Comparison of ENCODE assay signal across 17 cellular contexts in genomic region chr19:2574971-2575630, GRCh38.
"Had no signal": no experiment of that assay in that cellular context is flagged by ENCODE, and none has a peak within 500 bp of the region (broad histone marks: within the 10 kb centered on the region; RNA-seq: fewer than 3 reads in every experiment).

No MANE protein-coding gene starts in this region.

- DNase-seq: activated CD4-positive, alpha-beta T cell treated with anti-CD3 and anti-CD28 coated beads, Interleukin-2, amount 10 ng/mL, durations not matched to agents 24 days and 14 days; activated CD4-positive, CD25-positive, alpha-beta regulatory T cell; activated CD8-positive, alpha-beta memory T cell treated with anti-CD3 and anti-CD28 coated beads, Interleukin-2, amount 50 U/mL, for 48 hours; activated naive CD8-positive, alpha-beta T cell treated with anti-CD3 and anti-CD28 coated beads for 36 hours; activated T-cell treated with anti-CD3 and anti-CD28 coated beads, Interleukin-2, amount 50 U/mL, for 72 hours; endodermal cell; naive thymus-derived CD8-positive, alpha-beta T cell; spleen; stimulated activated naive CD8-positive, alpha-beta T cell treated with anti-CD3 and anti-CD28 coated beads, Interleukin-15, amount 100 ng/mL, for 72 hours had no signal

- H3K36me3 ChIP-seq: breast epithelium, gastrocnemius medialis, heart left ventricle, neutrophil, thoracic aorta, vagina had no signal

- H3K9me3 ChIP-seq: breast epithelium, gastrocnemius medialis, mucosa of descending colon, neutrophil, thoracic aorta, vagina had no signal

- H3K27me3 ChIP-seq: breast epithelium, dorsolateral prefrontal cortex, gastrocnemius medialis, heart left ventricle, vagina had no signal

- H3K27ac ChIP-seq: neutrophil, spleen, vagina had no signal

- H3K4me3 ChIP-seq: breast epithelium, dorsolateral prefrontal cortex, gastrocnemius medialis, heart left ventricle, mucosa of descending colon, spleen, thoracic aorta, vagina had no signal

- ATAC-seq: activated T-cell treated with anti-CD3 and anti-CD28 coated beads, Interleukin-2, amount 50 U/mL, for 72 hours; mucosa of descending colon; naive thymus-derived CD8-positive, alpha-beta T cell; stimulated activated naive CD8-positive, alpha-beta T cell treated with anti-CD3 and anti-CD28 coated beads, Interleukin-15, amount 100 ng/mL, for 72 hours had no signal
